26 cellular contexts compared by ENCODE assay signal in genomic region chr14:65483647-65484046, GRCh38.
A peak's percentile ranks its signal among the peaks of the same experiment; 100 is the strongest.
DNase-seq lines count a peak whose midpoint lies in the region; ATAC-seq, FAIRE-seq and TF ChIP-seq lines count a peak whose summit lies in the region.
"Had no signal": no experiment of that assay in that cellular context is flagged by ENCODE, and none has a peak within 500 bp of the region (broad histone marks: within the 10 kb centered on the region; RNA-seq: fewer than 3 reads in every experiment).

No MANE protein-coding gene starts in this region.

- DNase-seq in M059J (ENCODE audit: low read depth), result peak; percentile 47
- DNase-seq in astrocyte (ENCODE audit: low read depth), result peak; percentile 18
- peak; percentile 59 for DNase-seq in kidney tubule cell (ENCODE audit: low spot score)
- DNase-seq in SJCRH30, result no peak
- DNase-seq in nucleus accumbens (lab: John Stamatoyannopoulos, UW), result no peak
- no peak for DNase-seq in CD4-positive, alpha-beta memory T cell
- DNase-seq in effector memory CD8-positive, alpha-beta T cell, result no peak
- DNase-seq: activated CD4-positive, alpha-beta T cell treated with anti-CD3 and anti-CD28 coated beads for 1 hour; activated naive CD4-positive, alpha-beta T cell treated with anti-CD3 and anti-CD28 coated beads for 36 hours; activated T-cell treated with anti-CD3 and anti-CD28 coated beads, Interleukin-2, amount 50 U/mL, for 4 hours; CD4-positive, alpha-beta T cell; dermis blood vessel endothelial cell; KBM-7; kidney glomerular epithelial cell; NCI-H1694; NCI-H2171 treated with DMSO at 0.1 percent for 48 hours; NCI-H524 treated with DMSO at 0.1 percent for 48 hours; psoas muscle; stimulated activated CD4-positive, alpha-beta T cell treated with anti-CD3 and anti-CD28 coated beads, Interleukin-1b, Interleukin-23, amount 100 ng/mL, for 48 hours; stimulated activated naive B cell treated with anti-CD40 and anti-IgM and Interleukin-4, amounts not matched to agents 10 μg/mL and 1 μg/mL and 100 μg/mL, for 72 hours; T-helper 9 cell had no signal

- POLR2A ChIA-PET in CD4-positive, alpha-beta memory T cell (lab: Charles Lee; ENCODE audit: partially characterized antibody), result no interaction called here

- no peak overlapping the region for H3K4me2 ChIP-seq in astrocyte (ENCODE audit: low read length)

- H3K4me1 ChIP-seq in astrocyte (ENCODE audit: insufficient read depth, low read length) (peaks cover 8% of the 10 kb centered on the region), SJCRH30 (no peaks in the 10 kb centered on the region)
- H3K4me1 ChIP-seq in CD4-positive, alpha-beta memory T cell (ENCODE audit: insufficient read depth, low read length), result peaks cover 39% of the 10 kb centered on the region

- H3K27me3 ChIP-seq in astrocyte (ENCODE audit: insufficient read depth, low read length), result no peaks in the 10 kb centered on the region
- no peaks in the 10 kb centered on the region for H3K27me3 ChIP-seq in SJCRH30
- H3K27me3 ChIP-seq in CD4-positive, alpha-beta memory T cell (ENCODE audit: insufficient read depth, low read length), result no peaks in the 10 kb centered on the region
- H3K27me3 ChIP-seq: gastroesophageal sphincter had no signal

- no peak for FAIRE-seq in astrocyte (lab: Jason Lieb, UNC)
- FAIRE-seq: H1 had no signal

- H3K36me3 ChIP-seq in astrocyte (ENCODE audit: insufficient read depth, low read length) (no peaks in the 10 kb centered on the region), SJCRH30 (no peaks in the 10 kb centered on the region)
- no peaks in the 10 kb centered on the region for H3K36me3 ChIP-seq in CD4-positive, alpha-beta memory T cell (ENCODE audit: insufficient read depth, low read length)
- H3K36me3 ChIP-seq: gastroesophageal sphincter had no signal

- H3K4me3 ChIP-seq in astrocyte (ENCODE audit: insufficient read depth, low read depth, low read length) (no peak overlapping the region), SJCRH30 (no peak overlapping the region)
- no peak overlapping the region for H3K4me3 ChIP-seq in CD4-positive, alpha-beta memory T cell (ENCODE audit: low read length in 2 of 2)
- H3K4me3 ChIP-seq: gastroesophageal sphincter, psoas muscle, skin epidermis had no signal

- H3K9ac ChIP-seq in astrocyte (ENCODE audit: low read length), result no peak overlapping the region

- peak; percentile 42 for ATAC-seq in GM18868 (IDR thresholded peaks at IDR 0.05; ENCODE audit: unreplicated experiment)
- ATAC-seq in effector memory CD8-positive, alpha-beta T cell (replicated peaks), result no peak
- ATAC-seq: activated T-cell treated with anti-CD3 and anti-CD28 coated beads, Interleukin-2, amount 50 U/mL, for 4 hours; gastroesophageal sphincter; psoas muscle; Right ventricle myocardium inferior had no signal

- intact Hi-C loops in CD4-positive, alpha-beta memory T cell (cut with micrococcal nuclease), result no loop called here

- TF ChIP-seq CTCF in astrocyte (IDR thresholded peaks at IDR 0.05; ENCODE audit: insufficient read depth, low read depth, low read length), result no peak

- no peak overlapping the region for H3K27ac Mint-ChIP-seq in astrocyte (ENCODE audit: unreplicated experiment)
- no peak overlapping the region for H3K27ac Mint-ChIP-seq in CD4-positive, alpha-beta memory T cell
- no peak overlapping the region for H3K27ac Mint-ChIP-seq in effector memory CD8-positive, alpha-beta T cell
- H3K27ac Mint-ChIP-seq: activated naive CD4-positive, alpha-beta T cell treated with anti-CD3 and anti-CD28 coated beads for 36 hours; CD4-positive, alpha-beta T cell; stimulated activated naive B cell treated with anti-CD40 and anti-IgM and Interleukin-4, amounts not matched to agents 10 μg/mL and 1 μg/mL and 100 μg/mL, for 72 hours had no signal

- H3K4me1 Mint-ChIP-seq in astrocyte (ENCODE audit: low read depth, unreplicated experiment), result peaks cover 26% of the 10 kb centered on the region
- peaks cover 52 to 78% (median 64%) of the 10 kb centered on the region in 4 donors for H3K4me1 Mint-ChIP-seq in CD4-positive, alpha-beta memory T cell
- peaks cover 31 to 55% of the 10 kb centered on the region in 2 donors for H3K4me1 Mint-ChIP-seq in effector memory CD8-positive, alpha-beta T cell (ENCODE audit: low read depth in 2 of 2)

- no peak overlapping the region for H2AFZ ChIP-seq in astrocyte (ENCODE audit: low read depth, low read length)

- H4K20me1 ChIP-seq in astrocyte (ENCODE audit: insufficient read depth, low read length), result peaks cover 19% of the 10 kb centered on the region

- H3K27ac ChIP-seq in astrocyte (ENCODE audit: low read depth, low read length), result no peak overlapping the region
- H3K27ac ChIP-seq in SJCRH30, result no peak overlapping the region
- no peak overlapping the region for H3K27ac ChIP-seq in CD4-positive, alpha-beta memory T cell (ENCODE audit: low read depth, low read length)
- H3K27ac ChIP-seq: gastroesophageal sphincter, psoas muscle, skin epidermis had no signal

- CTCF ChIA-PET in CD4-positive, alpha-beta memory T cell (lab: Charles Lee; ENCODE audit: partially characterized antibody), result no interaction called here

- H3K9me3 ChIP-seq in astrocyte (ENCODE audit: insufficient read depth, low read depth, low read length), result no peaks in the 10 kb centered on the region
- no peaks in the 10 kb centered on the region for H3K9me3 ChIP-seq in SJCRH30 (replicated peaks)
- H3K9me3 ChIP-seq in CD4-positive, alpha-beta memory T cell (ENCODE audit: control insufficient read depth in 1 of 2, low read length in 2 of 2), result no peaks in the 10 kb centered on the region
- H3K9me3 ChIP-seq: gastroesophageal sphincter, psoas muscle had no signal

- peaks cover 91% of the 10 kb centered on the region for H3K79me2 ChIP-seq in astrocyte (ENCODE audit: insufficient read depth, low read length)

- no peaks in the 10 kb centered on the region for H3K27me3 Mint-ChIP-seq in astrocyte (ENCODE audit: low read depth, unreplicated experiment)
- H3K27me3 Mint-ChIP-seq in CD4-positive, alpha-beta memory T cell, result no peaks in the 10 kb centered on the region
- no peaks in the 10 kb centered on the region for H3K27me3 Mint-ChIP-seq in effector memory CD8-positive, alpha-beta T cell
- H3K27me3 Mint-ChIP-seq: CD4-positive, alpha-beta T cell; stimulated activated naive B cell treated with anti-CD40 and anti-IgM and Interleukin-4, amounts not matched to agents 10 μg/mL and 1 μg/mL and 100 μg/mL, for 72 hours had no signal

- H3K4me3 Mint-ChIP-seq in astrocyte (ENCODE audit: unreplicated experiment), result no peak overlapping the region
- no peak overlapping the region for H3K4me3 Mint-ChIP-seq in CD4-positive, alpha-beta memory T cell
- H3K4me3 Mint-ChIP-seq in effector memory CD8-positive, alpha-beta T cell, result no peak overlapping the region
- H3K4me3 Mint-ChIP-seq: activated naive CD4-positive, alpha-beta T cell treated with anti-CD3 and anti-CD28 coated beads for 36 hours; activated T-cell treated with anti-CD3 and anti-CD28 coated beads, Interleukin-2, amount 50 U/mL, for 4 hours; CD4-positive, alpha-beta T cell had no signal

- H3K36me3 Mint-ChIP-seq in astrocyte (ENCODE audit: low read depth, unreplicated experiment), result no peaks in the 10 kb centered on the region
- peaks cover 13 to 45% of the 10 kb centered on the region in 2 donors for H3K36me3 Mint-ChIP-seq in CD4-positive, alpha-beta memory T cell
- H3K36me3 Mint-ChIP-seq in effector memory CD8-positive, alpha-beta T cell (ENCODE audit: insufficient read depth), result no peaks in the 10 kb centered on the region

- no peaks in the 10 kb centered on the region for H3K9me3 Mint-ChIP-seq in astrocyte (ENCODE audit: unreplicated experiment)
- no peaks in the 10 kb centered on the region for H3K9me3 Mint-ChIP-seq in CD4-positive, alpha-beta memory T cell
- H3K9me3 Mint-ChIP-seq in effector memory CD8-positive, alpha-beta T cell, result no peaks in the 10 kb centered on the region
- H3K9me3 Mint-ChIP-seq: activated naive CD4-positive, alpha-beta T cell treated with anti-CD3 and anti-CD28 coated beads for 36 hours; activated T-cell treated with anti-CD3 and anti-CD28 coated beads, Interleukin-2, amount 50 U/mL, for 4 hours; CD4-positive, alpha-beta T cell; stimulated activated naive B cell treated with anti-CD40 and anti-IgM and Interleukin-4, amounts not matched to agents 10 μg/mL and 1 μg/mL and 100 μg/mL, for 72 hours had no signal

Comparison
In these comparisons a context has a peak if more than half of its experiments do, and no peak if none do; other contexts are left out.
1. DNase-seq: peak in M059J (single experiment), astrocyte (single experiment) and kidney tubule cell (single experiment); none in SJCRH30 (0 of 2), nucleus accumbens (0 of 56), CD4-positive, alpha-beta memory T cell (0 of 5) and effector memory CD8-positive, alpha-beta T cell (0 of 3).